Comparison of ENCODE assay signal across 19 cellular contexts in genomic region chr18:50839996-50840395, GRCh38. TPM values are rescaled to one million over a fixed set of nuclear protein-coding genes. Genes with fewer than 3 reads are reported as not detected.
"Had no signal": no experiment of that assay in that cellular context is flagged by ENCODE, and none has a peak within 500 bp of the region (broad histone marks: within the 10 kb centered on the region; RNA-seq: fewer than 3 reads in every experiment).

No MANE protein-coding gene starts in this region.

- FAIRE-seq: colon had no signal

- H3K9me3 Mint-ChIP-seq: activated CD4-positive, alpha-beta memory T cell treated with anti-CD3 and anti-CD28 coated beads for 36 hours; activated naive CD4-positive, alpha-beta T cell treated with anti-CD3 and anti-CD28 coated beads, Interleukin-2, amount 50 U/mL, for 24 hours; activated T-cell treated with anti-CD3 and anti-CD28 coated beads, Interleukin-2, amount 50 U/mL, for 24 hours; naive thymus-derived CD4-positive, alpha-beta T cell; T-helper 2 cell treated with Interferon-gamma antibody and Interleukin-4, amounts not matched to agents 5 μg/mL and 100 μg/mL, for 36 hours had no signal

- H3K9me3 ChIP-seq: adrenal gland, esophagus squamous epithelium, mucosa of descending colon, transverse colon, vagina had no signal

- H3K4me3 Mint-ChIP-seq: activated CD4-positive, alpha-beta memory T cell treated with anti-CD3 and anti-CD28 coated beads for 36 hours; activated CD4-positive, alpha-beta T cell treated with anti-CD3 and anti-CD28 coated beads for 36 hours; activated CD8-positive, alpha-beta memory T cell treated with anti-CD3 and anti-CD28 coated beads, Interleukin-2, amount 10 ng/mL, durations not matched to agents 7 days and 5 days; activated naive CD4-positive, alpha-beta T cell treated with anti-CD3 and anti-CD28 coated beads, Interleukin-2, amount 50 U/mL, for 24 hours; activated T-cell treated with anti-CD3 and anti-CD28 coated beads, Interleukin-2, amount 50 U/mL, for 24 hours; naive thymus-derived CD4-positive, alpha-beta T cell; T-helper 2 cell treated with Interferon-gamma antibody and Interleukin-4, amounts not matched to agents 5 μg/mL and 100 μg/mL, for 36 hours had no signal

- H3K4me1 ChIP-seq: vagina had no signal

- H3K36me3 Mint-ChIP-seq: activated CD4-positive, alpha-beta memory T cell treated with anti-CD3 and anti-CD28 coated beads for 36 hours; activated CD8-positive, alpha-beta memory T cell treated with anti-CD3 and anti-CD28 coated beads, Interleukin-2, amount 10 ng/mL, durations not matched to agents 7 days and 5 days; activated naive CD4-positive, alpha-beta T cell treated with anti-CD3 and anti-CD28 coated beads, Interleukin-2, amount 50 U/mL, for 24 hours; naive thymus-derived CD4-positive, alpha-beta T cell had no signal

- H3K27ac Mint-ChIP-seq: activated CD4-positive, alpha-beta memory T cell treated with anti-CD3 and anti-CD28 coated beads for 36 hours; activated CD4-positive, alpha-beta T cell treated with anti-CD3 and anti-CD28 coated beads for 36 hours; activated CD8-positive, alpha-beta memory T cell treated with anti-CD3 and anti-CD28 coated beads, Interleukin-2, amount 10 ng/mL, durations not matched to agents 7 days and 5 days; activated naive CD4-positive, alpha-beta T cell treated with anti-CD3 and anti-CD28 coated beads, Interleukin-2, amount 50 U/mL, for 24 hours; activated T-cell treated with anti-CD3 and anti-CD28 coated beads, Interleukin-2, amount 50 U/mL, for 24 hours; T-helper 2 cell treated with Interferon-gamma antibody and Interleukin-4, amounts not matched to agents 5 μg/mL and 100 μg/mL, for 36 hours had no signal

- H3K4me3 ChIP-seq: adrenal gland, esophagus squamous epithelium, mucosa of descending colon, skin epidermis, transverse colon, vagina had no signal

- H3K4me1 Mint-ChIP-seq: activated CD4-positive, alpha-beta T cell treated with anti-CD3 and anti-CD28 coated beads for 36 hours; activated naive CD4-positive, alpha-beta T cell treated with anti-CD3 and anti-CD28 coated beads, Interleukin-2, amount 50 U/mL, for 24 hours had no signal

- H3K36me3 ChIP-seq: adrenal gland, esophagus squamous epithelium, transverse colon, vagina had no signal

- DNase-seq: activated CD4-positive, alpha-beta memory T cell treated with anti-CD3 and anti-CD28 coated beads for 36 hours; activated CD4-positive, alpha-beta T cell treated with anti-CD3 and anti-CD28 coated beads for 36 hours; activated CD8-positive, alpha-beta memory T cell treated with anti-CD3 and anti-CD28 coated beads, Interleukin-2, amount 10 ng/mL, durations not matched to agents 7 days and 5 days; activated T-cell treated with anti-CD3 and anti-CD28 coated beads, Interleukin-2, amount 50 U/mL, for 24 hours; adrenal gland; esophagus squamous epithelium; mammary epithelial cell; mucosa of descending colon; naive thymus-derived CD4-positive, alpha-beta T cell; retina; stimulated activated CD4-positive, alpha-beta T cell treated with anti-CD3 and anti-CD28 coated beads, Interleukin-4, amount 100 ng/mL, for 24 hours; stimulated activated naive CD8-positive, alpha-beta T cell treated with anti-CD3 and anti-CD28 coated beads, Interleukin-15, Interleukin-2, amounts not matched to agents 100 U/mL and 50 U/mL, for 24 hours; transverse colon had no signal

- ATAC-seq: activated CD4-positive, alpha-beta T cell treated with anti-CD3 and anti-CD28 coated beads for 36 hours; activated CD8-positive, alpha-beta memory T cell treated with anti-CD3 and anti-CD28 coated beads, Interleukin-2, amount 10 ng/mL, durations not matched to agents 7 days and 5 days; mucosa of descending colon; naive thymus-derived CD4-positive, alpha-beta T cell; stimulated activated naive CD8-positive, alpha-beta T cell treated with anti-CD3 and anti-CD28 coated beads, Interleukin-15, Interleukin-2, amounts not matched to agents 100 U/mL and 50 U/mL, for 24 hours had no signal

- H3K27me3 ChIP-seq: adrenal gland, transverse colon, vagina had no signal

- H3K27ac ChIP-seq: adrenal gland, esophagus squamous epithelium, parathyroid adenoma, skin epidermis, transverse colon, vagina had no signal

RNA-seq across cellular contexts. Expression of gene MRO, which starts 20.2 kb away (rescaled TPM):
- total RNA-seq: activated CD4-positive, alpha-beta memory T cell treated with anti-CD3 and anti-CD28 coated beads for 36 hours; activated CD4-positive, alpha-beta T cell treated with anti-CD3 and anti-CD28 coated beads for 36 hours; activated CD8-positive, alpha-beta memory T cell treated with anti-CD3 and anti-CD28 coated beads, Interleukin-2, amount 10 ng/mL, durations not matched to agents 7 days and 5 days; mammary epithelial cell; naive thymus-derived CD4-positive, alpha-beta T cell; vagina had no signal
- polyA plus RNA-seq: mammary epithelial cell; naive thymus-derived CD4-positive, alpha-beta T cell had no signal
